In genomic region chr11:44621140-44621681, GRCh38 we compare ENCODE assay signal across 1 cellular context.
A peak's percentile ranks its signal among the peaks of the same experiment; 100 is the strongest.
TF ChIP-seq lines count a peak whose summit lies in the region.

No MANE protein-coding gene starts in this region.

TF ChIP-seq in K562, 482 proteins besides CTCF, POLR2A, EP300 and RAD21 (continued from another document):
- TF ChIP-seq, protein P1, sequence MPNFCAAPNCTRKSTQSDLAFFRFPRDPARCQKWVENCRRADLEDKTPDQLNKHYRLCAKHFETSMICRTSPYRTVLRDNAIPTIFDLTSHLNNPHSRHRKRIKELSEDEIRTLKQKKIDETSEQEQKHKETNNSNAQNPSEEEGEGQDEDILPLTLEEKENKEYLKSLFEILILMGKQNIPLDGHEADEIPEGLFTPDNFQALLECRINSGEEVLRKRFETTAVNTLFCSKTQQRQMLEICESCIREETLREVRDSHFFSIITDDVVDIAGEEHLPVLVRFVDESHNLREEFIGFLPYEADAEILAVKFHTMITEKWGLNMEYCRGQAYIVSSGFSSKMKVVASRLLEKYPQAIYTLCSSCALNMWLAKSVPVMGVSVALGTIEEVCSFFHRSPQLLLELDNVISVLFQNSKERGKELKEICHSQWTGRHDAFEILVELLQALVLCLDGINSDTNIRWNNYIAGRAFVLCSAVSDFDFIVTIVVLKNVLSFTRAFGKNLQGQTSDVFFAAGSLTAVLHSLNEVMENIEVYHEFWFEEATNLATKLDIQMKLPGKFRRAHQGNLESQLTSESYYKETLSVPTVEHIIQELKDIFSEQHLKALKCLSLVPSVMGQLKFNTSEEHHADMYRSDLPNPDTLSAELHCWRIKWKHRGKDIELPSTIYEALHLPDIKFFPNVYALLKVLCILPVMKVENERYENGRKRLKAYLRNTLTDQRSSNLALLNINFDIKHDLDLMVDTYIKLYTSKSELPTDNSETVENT (CRISPR knock-in tag; IDR thresholded peaks at IDR 0.05) = no peak
- TF ChIP-seq SRF (CRISPR knock-in tag; IDR thresholded peaks at IDR 0.05) = peak in 1 of 2 experiments; percentile 73; a peak in 1 of 4 replicates
- TF ChIP-seq STAG1 (CRISPR knock-in tag; IDR thresholded peaks at IDR 0.05; ENCODE audit: borderline replicate concordance) = peak; percentile 99
- TF ChIP-seq XRCC5 (IDR thresholded peaks at IDR 0.05; ENCODE audit: low read depth, low read length) = 0 out of 2 replicates have a peak, but pooled peaks have one; percentile 56
- TF ChIP-seq, protein P2, sequence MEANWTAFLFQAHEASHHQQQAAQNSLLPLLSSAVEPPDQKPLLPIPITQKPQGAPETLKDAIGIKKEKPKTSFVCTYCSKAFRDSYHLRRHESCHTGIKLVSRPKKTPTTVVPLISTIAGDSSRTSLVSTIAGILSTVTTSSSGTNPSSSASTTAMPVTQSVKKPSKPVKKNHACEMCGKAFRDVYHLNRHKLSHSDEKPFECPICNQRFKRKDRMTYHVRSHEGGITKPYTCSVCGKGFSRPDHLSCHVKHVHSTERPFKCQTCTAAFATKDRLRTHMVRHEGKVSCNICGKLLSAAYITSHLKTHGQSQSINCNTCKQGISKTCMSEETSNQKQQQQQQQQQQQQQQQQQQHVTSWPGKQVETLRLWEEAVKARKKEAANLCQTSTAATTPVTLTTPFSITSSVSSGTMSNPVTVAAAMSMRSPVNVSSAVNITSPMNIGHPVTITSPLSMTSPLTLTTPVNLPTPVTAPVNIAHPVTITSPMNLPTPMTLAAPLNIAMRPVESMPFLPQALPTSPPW (CRISPR knock-in tag; IDR thresholded peaks at IDR 0.05) = peak; percentile 68
- no peak for TF ChIP-seq FOXP4 (CRISPR knock-in tag; IDR thresholded peaks at IDR 0.05; ENCODE audit: borderline replicate concordance)
- no peak for TF ChIP-seq OTX1 (CRISPR knock-in tag; IDR thresholded peaks at IDR 0.05)
- peak; percentile 67 for TF ChIP-seq TOE1 (IDR thresholded peaks at IDR 0.05; ENCODE audit: borderline replicate concordance)
- TF ChIP-seq TOE1 (CRISPR knock-in tag; IDR thresholded peaks at IDR 0.05; ENCODE audit: borderline replicate concordance, low read depth) = no peak
- 0 out of 2 replicates have a peak, but pooled peaks have one; percentile 13 for TF ChIP-seq JUND (IDR thresholded peaks at IDR 0.05; ENCODE audit: borderline replicate concordance, low read depth, low read length)
- no peak for TF ChIP-seq JUND (tag; IDR thresholded peaks at IDR 0.05; ENCODE audit: borderline replicate concordance, low read depth, low read length)
- TF ChIP-seq RBM17 (IDR thresholded peaks at IDR 0.05; ENCODE audit: borderline replicate concordance, low read depth, low read length) = no peak
- TF ChIP-seq L3MBTL2 (IDR thresholded peaks at IDR 0.05) = peak; percentile 46; the same call in 1 of the 2 replicates
- peak; percentile 16; the same call in 1 of the 2 replicates for TF ChIP-seq ZNF263 (CRISPR knock-in tag; IDR thresholded peaks at IDR 0.05; ENCODE audit: borderline replicate concordance)
- peak; percentile 94 for TF ChIP-seq SMC3 (conservative IDR thresholded peaks at IDR 0.05; ENCODE audit: insufficient read depth, low read depth, low read length)
- TF ChIP-seq ZNF12 (CRISPR knock-in tag; IDR thresholded peaks at IDR 0.05) = no peak
- peak; percentile 75; the same call in 1 of the 2 replicates for TF ChIP-seq ARID2 (IDR thresholded peaks at IDR 0.05)
- TF ChIP-seq, protein P3, sequence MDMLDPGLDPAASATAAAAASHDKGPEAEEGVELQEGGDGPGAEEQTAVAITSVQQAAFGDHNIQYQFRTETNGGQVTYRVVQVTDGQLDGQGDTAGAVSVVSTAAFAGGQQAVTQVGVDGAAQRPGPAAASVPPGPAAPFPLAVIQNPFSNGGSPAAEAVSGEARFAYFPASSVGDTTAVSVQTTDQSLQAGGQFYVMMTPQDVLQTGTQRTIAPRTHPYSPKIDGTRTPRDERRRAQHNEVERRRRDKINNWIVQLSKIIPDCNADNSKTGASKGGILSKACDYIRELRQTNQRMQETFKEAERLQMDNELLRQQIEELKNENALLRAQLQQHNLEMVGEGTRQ (CRISPR knock-in tag; IDR thresholded peaks at IDR 0.05) = peak; percentile 79
- TF ChIP-seq BHLHE40 (IDR thresholded peaks at IDR 0.05; ENCODE audit: low read length) = 0 out of 2 replicates have a peak, but pooled peaks have one; percentile 5
- TF ChIP-seq CC2D1A (IDR thresholded peaks at IDR 0.05) = peak; percentile 85
